19 cellular contexts compared by ENCODE assay signal in genomic region chr3:189309400-189309975, GRCh38.
DNase-seq lines count a peak whose midpoint lies in the region; ATAC-seq, FAIRE-seq and TF ChIP-seq lines count a peak whose summit lies in the region.
"Had no signal": no experiment of that assay in that cellular context is flagged by ENCODE, and none has a peak within 500 bp of the region (broad histone marks: within the 10 kb centered on the region; RNA-seq: fewer than 3 reads in every experiment).

No MANE protein-coding gene starts in this region.

- DNase-seq in GM12865 (ENCODE audit: low read depth) (peak; percentile 40), H54 (ENCODE audit: insufficient read length, low spot score) (no peak), astrocyte of the hippocampus (ENCODE audit: low read depth, low spot score) (peak; percentile 22), neural crest cell (ENCODE audit: low read depth, low spot score) (no peak), chondrocyte (ENCODE audit: low spot score) (no peak), RCC 7860 (ENCODE audit: low spot score) (no peak), body of pancreas (no peak), adrenal gland (no peak)
- DNase-seq: activated CD8-positive, alpha-beta memory T cell treated with anti-CD3 and anti-CD28 coated beads, Interleukin-2, amount 50 U/mL, for 4 hours; DMS79; immature natural killer cell; Karpas-422; mesendoderm; NCI-H1694; NCI-H510A treated with DMSO at 0.1 percent for 48 hours; ovary; PC-3; SW 1271 had no signal

- FAIRE-seq in H54 (lab: Jason Lieb, UNC) (peak; percentile 53), RCC 7860 (lab: Jason Lieb, UNC) (no peak)

- H3K27ac ChIP-seq in body of pancreas, result no peak overlapping the region
- no peak overlapping the region for H3K27ac ChIP-seq in adrenal gland
- H3K27ac ChIP-seq: ovary, VCaP had no signal

- H3K4me3 ChIP-seq in GM12865 (ENCODE audit: low read depth, low read length) (peak overlapping the region; percentile 54), body of pancreas (no peak overlapping the region), adrenal gland (no peak overlapping the region)
- H3K4me3 ChIP-seq: ovary had no signal

- no peaks in the 10 kb centered on the region for H3K9me3 Mint-ChIP-seq in neural crest cell
- no peaks in the 10 kb centered on the region for H3K9me3 Mint-ChIP-seq in chondrocyte (ENCODE audit: low read depth)

- H3K36me3 ChIP-seq in body of pancreas (replicated peaks in 1 of 2; ENCODE audit: insufficient read depth in 1 of 2, low read depth in 2 of 2) (no peaks in the 10 kb centered on the region), adrenal gland (replicated peaks in 1 of 2) (no peaks in the 10 kb centered on the region)
- H3K36me3 ChIP-seq: ovary had no signal

- H3K4me3 Mint-ChIP-seq in neural crest cell (no peak overlapping the region), chondrocyte (ENCODE audit: unreplicated experiment) (no peak overlapping the region)
- H3K4me3 Mint-ChIP-seq: immature natural killer cell had no signal

- H3K9me3 ChIP-seq in body of pancreas (no peaks in the 10 kb centered on the region), adrenal gland (replicated peaks in 1 of 3) (no peaks in the 10 kb centered on the region)
- H3K9me3 ChIP-seq: ovary had no signal

- H3K4me1 Mint-ChIP-seq in neural crest cell (peaks cover 11% of the 10 kb centered on the region), chondrocyte (ENCODE audit: low read depth) (peaks cover 16% of the 10 kb centered on the region)
- H3K4me1 Mint-ChIP-seq: immature natural killer cell had no signal

- H3K27me3 Mint-ChIP-seq in neural crest cell (ENCODE audit: low read depth) (no peaks in the 10 kb centered on the region), chondrocyte (ENCODE audit: low read depth) (peaks cover 14% of the 10 kb centered on the region)

- H3K27ac Mint-ChIP-seq in neural crest cell (ENCODE audit: unreplicated experiment) (peak overlapping the region; percentile 92), chondrocyte (ENCODE audit: unreplicated experiment) (no peak overlapping the region)
- H3K27ac Mint-ChIP-seq: immature natural killer cell had no signal

- H3K36me3 Mint-ChIP-seq in neural crest cell (ENCODE audit: low read depth) (no peaks in the 10 kb centered on the region), chondrocyte (ENCODE audit: low read depth) (no peaks in the 10 kb centered on the region)
- H3K36me3 Mint-ChIP-seq: immature natural killer cell had no signal

- intact Hi-C loops in body of pancreas (cut with DNase I) (no loop called here), adrenal gland (cut with DNase I) (no loop called here)

- TF ChIP-seq POLR2A in H54 (IDR thresholded peaks at IDR 0.05; ENCODE audit: low read depth, low read length), result no peak
- TF ChIP-seq POLR2A in body of pancreas (IDR thresholded peaks at IDR 0.05), result no peak
- no peak for TF ChIP-seq POLR2A in adrenal gland (IDR thresholded peaks at IDR 0.05)

- no peak for ATAC-seq in body of pancreas
- ATAC-seq: PC-3 had no signal

- 68 to 78% methylated on average over 6 of the region's 6 CpGs for WGBS in body of pancreas, 2 donors
- WGBS in adrenal gland, 4 donors, result 74 to 95% (median 84%) methylated on average over 6 of the region's 6 CpGs

- H3K27me3 ChIP-seq in body of pancreas, result no peaks in the 10 kb centered on the region
- no peaks in the 10 kb centered on the region for H3K27me3 ChIP-seq in adrenal gland
- H3K27me3 ChIP-seq: ovary had no signal

- TF ChIP-seq CTCF in GM12865 (IDR thresholded peaks at IDR 0.05; ENCODE audit: insufficient read depth, low read depth, low read length, missing control alignments) (no peak), neural crest cell (conservative IDR thresholded peaks at IDR 0.05) (no peak), chondrocyte (IDR thresholded peaks at IDR 0.05) (no peak), body of pancreas (IDR thresholded peaks at IDR 0.05) (no peak), adrenal gland (IDR thresholded peaks at IDR 0.05) (no peak)

- peaks cover 6% of the 10 kb centered on the region for H3K4me1 ChIP-seq in body of pancreas
- H3K4me1 ChIP-seq in adrenal gland (replicated peaks in 1 of 2), result no peaks in the 10 kb centered on the region

Comparison
In these comparisons a context has a peak if more than half of its experiments do, and no peak if none do; other contexts are left out.
1. DNase-seq: peak in GM12865 (single experiment) and astrocyte of the hippocampus (single experiment); none in H54 (single experiment), neural crest cell (single experiment), chondrocyte (single experiment), RCC 7860 (single experiment), body of pancreas (0 of 4) and adrenal gland (0 of 7).